In genomic region chr1:36775716-36776115, GRCh38 we compare ENCODE assay signal across 15 cellular contexts.
"Had no signal": no experiment of that assay in that cellular context is flagged by ENCODE, and none has a peak within 500 bp of the region (broad histone marks: within the 10 kb centered on the region; RNA-seq: fewer than 3 reads in every experiment).

No MANE protein-coding gene starts in this region.

- H3K4me1 ChIP-seq: adrenal gland, colonic mucosa, left ventricle myocardium inferior, sigmoid colon, suprapubic skin, upper lobe of left lung had no signal

- H3K27ac ChIP-seq: adrenal gland, colonic mucosa, left ventricle myocardium inferior, sigmoid colon, suprapubic skin, upper lobe of left lung had no signal

- H3K27me3 ChIP-seq: colonic mucosa had no signal

- DNase-seq: activated CD4-positive, alpha-beta T cell treated with anti-CD3 and anti-CD28 coated beads, Interleukin-2, amount 10 ng/mL, durations not matched to agents 7 days and 5 days; activated CD4-positive, CD25-positive, alpha-beta regulatory T cell; activated CD8-positive, alpha-beta memory T cell treated with anti-CD3 and anti-CD28 coated beads for 24 hours; activated naive CD4-positive, alpha-beta T cell treated with anti-CD3 and anti-CD28 coated beads, Interleukin-2, amount 10 ng/mL, durations not matched to agents 7 days and 5 days; adrenal gland; colonic mucosa; effector CD4-positive, alpha-beta T cell; left ventricle myocardium inferior; mesenchymal stem cell; sigmoid colon; stimulated activated CD4-positive, alpha-beta T cell treated with anti-CD3 and anti-CD28 coated beads, Interleukin-12 subunit alpha, Interleukin-12 subunit beta, amount 100 ng/mL, for 4 hours; stimulated activated naive CD4-positive, alpha-beta T cell treated with Interleukin-2 at 50 U/mL for 16 hours; upper lobe of left lung had no signal

- ATAC-seq: natural killer cell treated with Interleukin-12 subunit alpha and Interleukin-12 subunit beta and Interleukin-15 and Interleukin-18, amount 100 ng/mL, for 72 hours had no signal

- H3K9me3 ChIP-seq: adrenal gland, colonic mucosa, left ventricle myocardium inferior, sigmoid colon, suprapubic skin, upper lobe of left lung had no signal

- H3K4me3 ChIP-seq: adrenal gland, colonic mucosa, left ventricle myocardium inferior, sigmoid colon, suprapubic skin, upper lobe of left lung had no signal

- H3K36me3 ChIP-seq: adrenal gland, colonic mucosa, left ventricle myocardium inferior, sigmoid colon, suprapubic skin, upper lobe of left lung had no signal
